In genomic region chr12:81077329-81077685, GRCh38 we compare ENCODE assay signal across 10 cellular contexts. TPM values are rescaled to one million over a fixed set of nuclear protein-coding genes. Genes with fewer than 3 reads are reported as not detected.
DNase-seq lines count a peak whose midpoint lies in the region; ATAC-seq and TF ChIP-seq lines count a peak whose summit lies in the region.
"Had no signal": no experiment of that assay in that cellular context is flagged by ENCODE, and none has a peak within 500 bp of the region (broad histone marks: within the 10 kb centered on the region; RNA-seq: fewer than 3 reads in every experiment).

No MANE protein-coding gene starts in this region.

- intact Hi-C loops in psoas muscle (cut with DNase I) = no loop called here

- peaks cover 6% of the 10 kb centered on the region for H3K4me1 ChIP-seq in psoas muscle

- 5 to 17% (median 8%) methylated on average over 6 of the region's 6 CpGs for WGBS in psoas muscle, 3 donors

- peak overlapping the region; percentile 86 for H3K4me3 ChIP-seq in psoas muscle

- TF ChIP-seq CTCF in psoas muscle (IDR thresholded peaks at IDR 0.05) = no peak

- ATAC-seq in psoas muscle (peak; percentile 53 to 80 (median 67)), GM19035 (IDR thresholded peaks at IDR 0.05; ENCODE audit: unreplicated experiment) (no peak)

- DNase-seq in ELF-1 (ENCODE audit: low read depth, low spot score) (peak; percentile 88), astrocyte of the hippocampus (ENCODE audit: low read depth, low spot score) (peak; percentile 56), iPS DF 19.7 (ENCODE audit: low read depth, low spot score) (peak; percentile 87), psoas muscle (peak; percentile 36 to 53), mesenteric fat pad (ENCODE audit: low spot score) (no peak), mucosa of gallbladder (ENCODE audit: low spot score) (no peak), SHP77 (lab: John Stamatoyannopoulos, UW) (no peak)
- DNase-seq: kidney glomerular epithelial cell, NCI-H446 had no signal

- peak overlapping the region; percentile 94 for H3K27ac ChIP-seq in psoas muscle

- no peaks in the 10 kb centered on the region for H3K27me3 ChIP-seq in psoas muscle (ENCODE audit: insufficient read depth in 3 of 3, low read length in 2 of 3)

- H3K9me3 ChIP-seq in psoas muscle = no peaks in the 10 kb centered on the region

- no peaks in the 10 kb centered on the region for H3K36me3 ChIP-seq in psoas muscle (ENCODE audit: insufficient read depth in 1 of 2, low read depth in 1 of 2)

RNA-seq across cellular contexts. Expression of gene ACSS3, which starts 0.6 kb away (rescaled TPM):
- total RNA-seq in psoas muscle = 10 to 100 TPM in 3 of 4 donors, 1 to 10 TPM in 1; 7.1 to 21.9 (median 14.5) TPM
- 1 to 10 TPM; 1.3 to 5.4 (median 3.0) TPM for polyA plus RNA-seq in psoas muscle
- 36.2 TPM for total RNA-seq in mesenteric fat pad
- total RNA-seq in mucosa of gallbladder = 24.4 TPM

Comparison
In these comparisons a context has a peak if more than half of its experiments do, and no peak if none do; other contexts are left out.
1. DNase-seq: peak in ELF-1 (single experiment), astrocyte of the hippocampus (single experiment), iPS DF 19.7 (single experiment) and psoas muscle (2 of 2); none in mesenteric fat pad (single experiment), mucosa of gallbladder (single experiment) and SHP77 (0 of 2).